Comparison of ENCODE assay signal across 18 cellular contexts in the genomic region with DNA sequence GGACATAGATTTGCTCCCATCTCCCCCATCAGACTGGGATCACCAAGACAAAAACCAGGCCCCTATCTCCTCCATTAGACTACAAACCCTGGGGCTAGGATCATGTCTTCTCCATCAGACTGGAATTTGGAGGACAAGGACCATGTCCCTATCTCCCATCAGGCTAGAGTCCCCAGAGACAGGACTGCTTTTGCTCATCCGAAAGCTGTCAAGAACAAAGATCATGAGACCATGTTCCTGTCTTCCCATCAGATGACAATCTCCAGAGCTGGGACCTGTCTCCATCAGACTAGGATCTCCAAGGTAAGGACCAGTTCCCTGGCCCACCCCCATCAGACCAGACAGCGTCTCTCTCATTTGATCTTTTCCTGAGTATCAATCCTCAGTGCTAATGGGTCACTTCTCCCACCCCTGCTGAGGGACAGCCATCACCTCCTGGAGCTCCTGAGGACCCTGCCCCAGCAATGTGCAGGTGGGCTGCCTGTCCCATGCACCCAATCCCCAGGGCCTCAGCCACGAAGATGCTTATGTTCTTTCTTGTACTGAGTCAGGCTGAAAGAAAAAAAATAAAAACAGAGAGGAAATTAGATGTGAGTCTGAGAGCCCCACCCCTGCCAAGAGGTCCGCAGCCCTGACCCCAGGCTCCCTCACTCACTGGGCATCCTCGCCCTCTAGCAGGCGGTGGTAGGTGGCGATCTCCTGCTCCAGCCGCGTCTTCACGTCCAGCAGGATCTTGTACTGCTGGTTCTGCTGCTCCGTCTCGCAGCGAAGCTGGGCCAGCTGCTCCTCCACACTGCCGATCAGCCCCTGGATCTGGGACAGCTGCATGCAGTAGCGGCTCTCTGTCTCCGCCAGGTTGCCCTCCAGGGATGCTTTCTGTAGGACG.
DNase-seq lines count a peak whose midpoint lies in the region; ATAC-seq and TF ChIP-seq lines count a peak whose summit lies in the region.
"Had no signal": no experiment of that assay in that cellular context is flagged by ENCODE, and none has a peak within 500 bp of the region (broad histone marks: within the 10 kb centered on the region; RNA-seq: fewer than 3 reads in every experiment).

No MANE protein-coding gene starts in this region.

- peaks cover 2% of the 10 kb centered on the region for H3K27me3 Mint-ChIP-seq in endodermal cell (ENCODE audit: insufficient read depth)
- H3K27me3 Mint-ChIP-seq in neural crest cell (ENCODE audit: low read depth): no peaks in the 10 kb centered on the region
- H3K27me3 Mint-ChIP-seq in naive thymus-derived CD8-positive, alpha-beta T cell: peaks cover 2 to 22% (median 4%) of the 10 kb centered on the region in 5 donors

- no peak overlapping the region for H3K4me3 Mint-ChIP-seq in endodermal cell
- H3K4me3 Mint-ChIP-seq in neural crest cell: no peak overlapping the region
- no peak overlapping the region for H3K4me3 Mint-ChIP-seq in naive thymus-derived CD8-positive, alpha-beta T cell
- H3K4me3 Mint-ChIP-seq: CD14-positive monocyte had no signal

- no peaks in the 10 kb centered on the region for H3K36me3 Mint-ChIP-seq in endodermal cell (ENCODE audit: low read depth)
- no peaks in the 10 kb centered on the region for H3K36me3 Mint-ChIP-seq in neural crest cell (ENCODE audit: low read depth)
- no peaks in the 10 kb centered on the region for H3K36me3 Mint-ChIP-seq in naive thymus-derived CD8-positive, alpha-beta T cell
- H3K36me3 Mint-ChIP-seq: CD14-positive monocyte had no signal

- no peak overlapping the region for H3K4me3 ChIP-seq in endodermal cell (ENCODE audit: low read length)
- H3K4me3 ChIP-seq in suprapubic skin: no peak overlapping the region
- no peak overlapping the region for H3K4me3 ChIP-seq in tibial artery
- H3K4me3 ChIP-seq: MG63, PC-9 had no signal

- H3K27ac Mint-ChIP-seq in endodermal cell (no peak overlapping the region), neural crest cell (ENCODE audit: unreplicated experiment) (peak overlapping the region; percentile 70)
- H3K27ac Mint-ChIP-seq in naive thymus-derived CD8-positive, alpha-beta T cell: no peak overlapping the region
- H3K27ac Mint-ChIP-seq: CD14-positive monocyte had no signal

- no peaks in the 10 kb centered on the region for H3K27me3 ChIP-seq in endodermal cell (ENCODE audit: control insufficient read depth, insufficient read depth, low read length, poor library complexity, severe bottlenecking)
- H3K27me3 ChIP-seq in suprapubic skin: peaks cover 19% of the 10 kb centered on the region
- H3K27me3 ChIP-seq in tibial artery: peaks cover 0 to 17% of the 10 kb centered on the region in 2 donors
- H3K27me3 ChIP-seq: MG63 had no signal

- H3K4me1 Mint-ChIP-seq in endodermal cell: peaks cover 19% of the 10 kb centered on the region
- no peaks in the 10 kb centered on the region for H3K4me1 Mint-ChIP-seq in neural crest cell
- H3K4me1 Mint-ChIP-seq in naive thymus-derived CD8-positive, alpha-beta T cell: no peaks in the 10 kb centered on the region

- 93 to 94% methylated on average over 15 to 17 of the region's 17 CpGs for WGBS in endodermal cell (ENCODE audit: insufficient coverage in 1 of 2, insufficient read length in 1 of 2), 2 experiments
- 70% methylated on average over 12 of the region's 17 CpGs for WGBS in suprapubic skin

- H3K36me3 ChIP-seq in endodermal cell (ENCODE audit: control insufficient read depth, insufficient read depth, low read length): no peaks in the 10 kb centered on the region
- H3K36me3 ChIP-seq in suprapubic skin: no peaks in the 10 kb centered on the region
- H3K36me3 ChIP-seq in tibial artery: no peaks in the 10 kb centered on the region
- H3K36me3 ChIP-seq: MG63 had no signal

- H3K9me3 Mint-ChIP-seq in endodermal cell (no peaks in the 10 kb centered on the region), neural crest cell (no peaks in the 10 kb centered on the region)
- H3K9me3 Mint-ChIP-seq in naive thymus-derived CD8-positive, alpha-beta T cell: peaks cover 0 to 1% (median 0%) of the 10 kb centered on the region in 9 donors
- H3K9me3 Mint-ChIP-seq: CD14-positive monocyte had no signal

- ATAC-seq in naive thymus-derived CD8-positive, alpha-beta T cell: no peak

- no peaks in the 10 kb centered on the region for H3K4me1 ChIP-seq in endodermal cell (ENCODE audit: control insufficient read depth, insufficient read depth, low read length)
- no peaks in the 10 kb centered on the region for H3K4me1 ChIP-seq in suprapubic skin
- H3K4me1 ChIP-seq in tibial artery: no peaks in the 10 kb centered on the region

- H3K27ac ChIP-seq in endodermal cell (ENCODE audit: low read depth, low read length) (no peak overlapping the region), suprapubic skin (no peak overlapping the region), tibial artery (no peak overlapping the region)
- H3K27ac ChIP-seq: PC-9 had no signal

- intact Hi-C loops in tibial artery (cut with DNase I; ENCODE audit: low total_unique reads): no loop called here

- no peak for TF ChIP-seq EP300 in suprapubic skin (IDR thresholded peaks at IDR 0.05)

- POLR2A ChIA-PET in naive thymus-derived CD8-positive, alpha-beta T cell (lab: Charles Lee): no interaction called here

- no peak for TF ChIP-seq POLR2A in suprapubic skin (IDR thresholded peaks at IDR 0.05)

- no peak overlapping the region for H3K9ac ChIP-seq in endodermal cell (ENCODE audit: extremely low read depth, low read length, poor library complexity, severe bottlenecking)

- H3K9me3 ChIP-seq in endodermal cell (ENCODE audit: control insufficient read depth, low read length) (no peaks in the 10 kb centered on the region), suprapubic skin (no peaks in the 10 kb centered on the region), tibial artery (no peaks in the 10 kb centered on the region)
- H3K9me3 ChIP-seq: MG63 had no signal

- TF ChIP-seq CTCF in endodermal cell (conservative IDR thresholded peaks at IDR 0.05): no peak
- TF ChIP-seq CTCF in neural crest cell (conservative IDR thresholded peaks at IDR 0.05): no peak
- no peak for TF ChIP-seq CTCF in suprapubic skin (IDR thresholded peaks at IDR 0.05)
- TF ChIP-seq CTCF in tibial artery (IDR thresholded peaks at IDR 0.05): no peak

- DNase-seq in SK-N-DZ (ENCODE audit: low spot score) (peak; percentile 99), endodermal cell (peak; percentile 54), neural crest cell (ENCODE audit: low read depth, low spot score) (no peak), suprapubic skin (ENCODE audit: low spot score in 2 of 2) (peak; percentile 38 to 71), tibial artery (no peak), DMS 273 treated with DMSO at 0.1 percent for 48 hours (lab: John Stamatoyannopoulos, UW) (no peak)
- DNase-seq in naive thymus-derived CD8-positive, alpha-beta T cell: no peak
- DNase-seq: ACHN, AML-193, GOT3, MG63, NCI-H1092, NCI-H146, NCI-H2081, NCI-H510A, NCI-H82, PC-9 had no signal

Comparison
In these comparisons a context has a peak if more than half of its experiments do, and no peak if none do; other contexts are left out.
1. DNase-seq: peak in SK-N-DZ (single experiment), endodermal cell (single experiment) and suprapubic skin (2 of 2); none in neural crest cell (single experiment), naive thymus-derived CD8-positive, alpha-beta T cell (0 of 10), tibial artery (0 of 2) and DMS 273 treated with DMSO at 0.1 percent for 48 hours (single experiment).